In genomic region chr16:19138601-19139000, GRCh38 we compare ENCODE assay signal across 10 cellular contexts. TPM values are rescaled to one million over a fixed set of nuclear protein-coding genes. Genes with fewer than 3 reads are reported as not detected.
A peak's percentile ranks its signal among the peaks of the same experiment; 100 is the strongest.
DNase-seq lines count a peak whose midpoint lies in the region; ATAC-seq, FAIRE-seq and TF ChIP-seq lines count a peak whose summit lies in the region.
"Had no signal": no experiment of that assay in that cellular context is flagged by ENCODE, and none has a peak within 500 bp of the region (broad histone marks: within the 10 kb centered on the region; RNA-seq: fewer than 3 reads in every experiment).

No MANE protein-coding gene starts in this region.

- H3K9me1 ChIP-seq in endothelial cell of umbilical vein (replicated peaks; ENCODE audit: control insufficient read depth, extremely low read depth, insufficient read depth, low read length), result no peaks in the 10 kb centered on the region

- H3K4me1 Mint-ChIP-seq in nephron progenitor cell, result peaks cover 49% of the 10 kb centered on the region
- H3K4me1 Mint-ChIP-seq in H9, result peaks cover 15 to 17% of the 10 kb centered on the region in 2 experiments
- H3K4me1 Mint-ChIP-seq: activated naive CD4-positive, alpha-beta T cell treated with anti-CD3 and anti-CD28 coated beads, Interleukin-2, amount 50 U/mL, for 24 hours had no signal

- FAIRE-seq in endothelial cell of umbilical vein (lab: Jason Lieb, UNC) (no peak), small intestine (lab: Jason Lieb, UNC) (no peak)

- H4K20me1 ChIP-seq in endothelial cell of umbilical vein (replicated peaks; ENCODE audit: control insufficient read depth, extremely low read depth, insufficient read depth, low read length) (no peaks in the 10 kb centered on the region), H9 (ENCODE audit: control insufficient read depth, insufficient read depth, insufficient read length) (no peaks in the 10 kb centered on the region)

- H3K18ac ChIP-seq in H9 (ENCODE audit: insufficient read length, low read depth, low read length), result no peak overlapping the region

- no peak overlapping the region for H3T11ph ChIP-seq in H9 (ENCODE audit: low read length)

- H3K4me2 ChIP-seq in endothelial cell of umbilical vein (ENCODE audit: insufficient read depth, low read length) (no peak overlapping the region), H9 (ENCODE audit: insufficient read depth, insufficient read length, low read length) (no peak overlapping the region)

- H3K56ac ChIP-seq in H9 (ENCODE audit: insufficient read length, low read depth, low read length), result no peak overlapping the region

- H3K36me3 ChIP-seq in endothelial cell of umbilical vein (ENCODE audit: control insufficient read depth in 2 of 2, extremely low read depth in 1 of 2, insufficient read depth in 2 of 2, low read length in 2 of 2) (no peaks in the 10 kb centered on the region), small intestine (ENCODE audit: control insufficient read depth in 2 of 2, insufficient read depth in 2 of 2, low read length in 2 of 2) (no peaks in the 10 kb centered on the region)

- H2AFZ ChIP-seq in endothelial cell of umbilical vein (ENCODE audit: low read depth, low read length) (peak overlapping the region; percentile 78), H9 (ENCODE audit: low read length) (no peak overlapping the region)

- no peak overlapping the region for H2BK12ac ChIP-seq in H9 (ENCODE audit: insufficient read length, low read depth, low read length)

- intact Hi-C loops in endothelial cell of umbilical vein (cut with micrococcal nuclease), result no loop called here

- ATAC-seq in HG03460 (IDR thresholded peaks at IDR 0.05; ENCODE audit: unreplicated experiment), result no peak

- BruUV-seq in endothelial cell of umbilical vein (replicated peaks; lab: Mats Ljungman, UMichigan), result no TSS peak

- no peaks in the 10 kb centered on the region for H3K23me2 ChIP-seq in H9 (ENCODE audit: insufficient read length, low read depth, low read length, poor library complexity, severe bottlenecking)

- H3K9me3 ChIP-seq in endothelial cell of umbilical vein (replicated peaks; ENCODE audit: control insufficient read depth, insufficient read depth, low read length), result no peaks in the 10 kb centered on the region
- no peaks in the 10 kb centered on the region for H3K9me3 ChIP-seq in H9 (ENCODE audit: control insufficient read depth, low read depth, low read length)
- no peaks in the 10 kb centered on the region for H3K9me3 ChIP-seq in small intestine (ENCODE audit: control insufficient read depth, low read depth)

- peak; percentile 58 for DNase-seq in COLO668 (lab: John Stamatoyannopoulos, UW; ENCODE audit: unreplicated experiment)
- peak; percentile 55 for DNase-seq in NCI-H2171 treated with DMSO at 0.1 percent for 48 hours (lab: John Stamatoyannopoulos, UW)
- DNase-seq in endothelial cell of umbilical vein (ENCODE audit: low read depth, low spot score), result peak; percentile 49
- DNase-seq in nephron progenitor cell, result peak; percentile 13
- DNase-seq in activated T-cell treated with anti-CD3 and anti-CD28 coated beads, Interleukin-2, amount 50 U/mL, for 1 hour, result no peak
- no peak for DNase-seq in H9
- DNase-seq in small intestine, result no peak

- H3K27ac Mint-ChIP-seq in nephron progenitor cell (peak overlapping the region; percentile 12), H9 (0 out of 7 replicates have a peak overlapping the region, but pooled peaks of 1 of the 3 experiments have one; percentile 72)
- H3K27ac Mint-ChIP-seq: activated naive CD4-positive, alpha-beta T cell treated with anti-CD3 and anti-CD28 coated beads, Interleukin-2, amount 50 U/mL, for 24 hours; progenitor cell of endocrine pancreas had no signal

- H2BK15ac ChIP-seq in H9 (ENCODE audit: low read depth, low read length), result no peak overlapping the region

- no peak overlapping the region for H4K5ac ChIP-seq in H9 (ENCODE audit: insufficient read length, low read depth, low read length)

- H2BK120ac ChIP-seq in H9 (ENCODE audit: low read depth, low read length, poor library complexity, severe bottlenecking), result no peak overlapping the region

- no peak overlapping the region for H3K23ac ChIP-seq in H9 (ENCODE audit: insufficient read length, low read depth, low read length)

- H3K27ac ChIP-seq in endothelial cell of umbilical vein (ENCODE audit: insufficient read depth, low read depth, low read length) (no peak overlapping the region), H9 (ENCODE audit: insufficient read length, low read depth, low read length) (no peak overlapping the region), small intestine (ENCODE audit: low read depth in 1 of 2, low read length in 1 of 2) (no peak overlapping the region)

- H3K4ac ChIP-seq in H9 (ENCODE audit: low read depth, low read length), result no peak overlapping the region

- peaks cover 4% of the 10 kb centered on the region for H3K4me1 ChIP-seq in endothelial cell of umbilical vein (ENCODE audit: control insufficient read depth, extremely low read depth, insufficient read depth, low read length)
- H3K4me1 ChIP-seq in H9 (ENCODE audit: insufficient read depth, low read length), result peaks cover 3% of the 10 kb centered on the region; the same call in 1 of the 2 replicates
- H3K4me1 ChIP-seq in small intestine (ENCODE audit: control insufficient read depth in 2 of 2, insufficient read depth in 1 of 2, low read depth in 1 of 2, low read length in 1 of 2), result peaks cover 0 to 3% of the 10 kb centered on the region in 2 donors

- no peaks in the 10 kb centered on the region for H3K79me1 ChIP-seq in H9 (ENCODE audit: insufficient read depth, low read depth, low read length, poor library complexity, severe bottlenecking)

- no CpG with 5 or more reads among the region's 4 CpGs for WGBS in H9 (ENCODE audit: extremely low coverage, insufficient read length, low lambda C conversion rate)
- WGBS in small intestine, 3 donors, result 21 to 44% (median 24%) methylated on average over 4 of the region's 4 CpGs

- H3K27me3 ChIP-seq in endothelial cell of umbilical vein (ENCODE audit: control insufficient read depth in 2 of 2, insufficient read depth in 2 of 2, low read length in 2 of 2) (no peaks in the 10 kb centered on the region), H9 (ENCODE audit: insufficient read depth, low read length) (no peaks in the 10 kb centered on the region), small intestine (ENCODE audit: control insufficient read depth in 2 of 2, insufficient read depth in 2 of 2, low read length in 2 of 2) (no peaks in the 10 kb centered on the region)

- no peak overlapping the region for H3K14ac ChIP-seq in H9 (ENCODE audit: insufficient read depth, low read length)

- H3K9me3 Mint-ChIP-seq in nephron progenitor cell (no peaks in the 10 kb centered on the region), H9 (no peaks in the 10 kb centered on the region)
- H3K9me3 Mint-ChIP-seq: activated naive CD4-positive, alpha-beta T cell treated with anti-CD3 and anti-CD28 coated beads, Interleukin-2, amount 50 U/mL, for 24 hours had no signal

- no peak overlapping the region for H3K4me3 Mint-ChIP-seq in nephron progenitor cell
- no peak overlapping the region for H3K4me3 Mint-ChIP-seq in H9
- H3K4me3 Mint-ChIP-seq: activated naive CD4-positive, alpha-beta T cell treated with anti-CD3 and anti-CD28 coated beads, Interleukin-2, amount 50 U/mL, for 24 hours had no signal

- no peak overlapping the region for H4K91ac ChIP-seq in H9 (ENCODE audit: insufficient read length, low read depth, low read length)

- H3K36me3 Mint-ChIP-seq in nephron progenitor cell (ENCODE audit: low read depth) (no peaks in the 10 kb centered on the region), H9 (ENCODE audit: insufficient read depth in 1 of 3, low read depth in 3 of 3) (no peaks in the 10 kb centered on the region)
- H3K36me3 Mint-ChIP-seq: activated naive CD4-positive, alpha-beta T cell treated with anti-CD3 and anti-CD28 coated beads, Interleukin-2, amount 50 U/mL, for 24 hours had no signal

- no peak overlapping the region for H4K8ac ChIP-seq in H9 (replicated peaks; ENCODE audit: insufficient read length, low read depth, low read length)

- dilution Hi-C loops in endothelial cell of umbilical vein (cut with MboI; ENCODE audit: extremely low pct_ligation_motif_present, low sequenced_read_pairs), result no loop called here

- H3K4me3 ChIP-seq in endothelial cell of umbilical vein (replicated peaks in 1 of 3; ENCODE audit: insufficient read depth in 1 of 3, low read depth in 1 of 3, low read length in 3 of 3), result no peak overlapping the region
- no peak overlapping the region for H3K4me3 ChIP-seq in small intestine (ENCODE audit: low read depth in 1 of 2, low read length in 2 of 2)

- TF ChIP-seq POLR2A in endothelial cell of umbilical vein (IDR thresholded peaks at IDR 0.05; ENCODE audit: low read depth, low read length), result no peak

- H3K9ac ChIP-seq in endothelial cell of umbilical vein (replicated peaks; ENCODE audit: extremely low read depth, insufficient read depth, low read length), result no peak overlapping the region
- H3K9ac ChIP-seq in H9 (ENCODE audit: extremely low read depth, insufficient read length, low read length), result no peak overlapping the region

- POLR2A ChIA-PET in endothelial cell of umbilical vein (lab: Charles Lee), result no interaction called here

- CTCF ChIA-PET in endothelial cell of umbilical vein (lab: Charles Lee), result interaction anchor here (0.8 to 4.2 kb wide), 4 partner anchors 17 to 53 kb away, joined by 3 to 19 read pairs (median 4); no protein-coding TSS in a partner anchor

- TF ChIP-seq CTCF in endothelial cell of umbilical vein (IDR thresholded peaks at IDR 0.05; ENCODE audit: extremely low read depth in 1 of 2, insufficient read depth in 1 of 2, low read depth in 1 of 2, low read length in 2 of 2), result no peak
- TF ChIP-seq CTCF in nephron progenitor cell (IDR thresholded peaks at IDR 0.05), result no peak
- TF ChIP-seq CTCF in H9 (conservative IDR thresholded peaks at IDR 0.05), result no peak

- H2BK20ac ChIP-seq in H9 (ENCODE audit: low read depth, low read length, poor library complexity, severe bottlenecking), result no peak overlapping the region

- H2BK5ac ChIP-seq in H9 (ENCODE audit: insufficient read length, low read length), result no peak overlapping the region

- H3K79me2 ChIP-seq in endothelial cell of umbilical vein (ENCODE audit: control insufficient read depth, insufficient read depth, low read length), result no peaks in the 10 kb centered on the region
- H3K79me2 ChIP-seq in H9 (ENCODE audit: insufficient read depth, low read length), result no peaks in the 10 kb centered on the region

- H3K27me3 Mint-ChIP-seq in nephron progenitor cell (ENCODE audit: low read depth, poor library complexity) (peaks cover 8% of the 10 kb centered on the region), H9 (ENCODE audit: low read depth) (peaks cover 1% of the 10 kb centered on the region; the same call in 1 of the 2 replicates)

- no peak overlapping the region for H2AK5ac ChIP-seq in H9 (ENCODE audit: insufficient read length, low read length)

RNA-seq across cellular contexts. Expression of gene ITPRIPL2, which starts 24.8 kb away (rescaled TPM):
- total RNA-seq in endothelial cell of umbilical vein, result 40.8 and 43.2 TPM in 2 replicates
- polyA plus RNA-seq in endothelial cell of umbilical vein, result 10.9 and 12.0 TPM in 2 replicates
- 7.2 and 8.5 TPM in 2 replicates for polyA plus RNA-seq in endothelial cell of umbilical vein (2011; cell fraction: cytosol; rRNA removed)
- polyA plus RNA-seq in endothelial cell of umbilical vein (2011; cell fraction: nucleus; rRNA removed), result 9.0 and 10.3 TPM in 2 replicates
- 11.4 and 11.9 TPM in 2 replicates for polyA plus RNA-seq in endothelial cell of umbilical vein (2012)
- polyA minus RNA-seq in endothelial cell of umbilical vein, result 18.0 and 20.2 TPM in 2 replicates
- 34.2 TPM for polyA minus RNA-seq in endothelial cell of umbilical vein (2011; cell fraction: cytosol; rRNA and poly(A)+ RNA removed)
- 15.6 and 27.4 TPM in 2 replicates for polyA minus RNA-seq in endothelial cell of umbilical vein (2011; cell fraction: nucleus; rRNA and poly(A)+ RNA removed)
- 8.8 and 9.1 TPM in 2 replicates for total RNA-seq in H9 (2021)
- polyA plus RNA-seq in small intestine, result 1 to 10 TPM; 3.6 to 7.2 (median 5.1) TPM

RNA-seq across cellular contexts. Expression of gene SYT17, which starts 29.4 kb away (rescaled TPM):
- total RNA-seq in endothelial cell of umbilical vein, result 1.8 and 1.9 TPM in 2 replicates
- polyA plus RNA-seq in endothelial cell of umbilical vein, result 2.8 and 4.2 TPM in 2 replicates
- polyA plus RNA-seq in endothelial cell of umbilical vein (2011; cell fraction: cytosol; rRNA removed), result 1.1 and 1.2 TPM in 2 replicates
- polyA plus RNA-seq in endothelial cell of umbilical vein (2011; cell fraction: nucleus; rRNA removed), result 3.4 and 4.0 TPM in 2 replicates
- 0.62 and 0.93 TPM in 2 replicates for polyA plus RNA-seq in endothelial cell of umbilical vein (2012)
- 3.9 and 4.9 TPM in 2 replicates for polyA minus RNA-seq in endothelial cell of umbilical vein
- not detected for polyA minus RNA-seq in endothelial cell of umbilical vein (2011; cell fraction: cytosol; rRNA and poly(A)+ RNA removed)
- polyA minus RNA-seq in endothelial cell of umbilical vein (2011; cell fraction: nucleus; rRNA and poly(A)+ RNA removed), result 2.8 and 2.9 TPM in 2 replicates
- 2.6 and 3.0 TPM in 2 replicates for total RNA-seq in H9 (2021)
- 1 to 10 TPM; 1.8 to 4.1 (median 2.5) TPM for polyA plus RNA-seq in small intestine

Comparison
In these comparisons a context has a peak if more than half of its experiments do, and no peak if none do; other contexts are left out.
1. DNase-seq: peak in COLO668 (single experiment), NCI-H2171 treated with DMSO at 0.1 percent for 48 hours (single experiment), endothelial cell of umbilical vein (single experiment) and nephron progenitor cell (single experiment); none in activated T-cell treated with anti-CD3 and anti-CD28 coated beads, Interleukin-2, amount 50 U/mL, for 1 hour (single experiment), H9 (single experiment) and small intestine (single experiment).